In genomic region chr9:35700031-35700430, GRCh38 we compare ENCODE assay signal across 1 cellular context.
TF ChIP-seq lines count a peak whose summit lies in the region.

No MANE protein-coding gene starts in this region.

TF ChIP-seq in GM23338, 12 proteins besides CTCF, POLR2A, EP300 and RAD21:
- no peak for TF ChIP-seq ZNF462 (CRISPR knock-in tag; IDR thresholded peaks at IDR 0.05)
- TF ChIP-seq CREB1 (CRISPR knock-in tag; IDR thresholded peaks at IDR 0.05; ENCODE audit: low read depth) = no peak
- TF ChIP-seq ZNF331 (CRISPR knock-in tag; IDR thresholded peaks at IDR 0.05; ENCODE audit: low read depth) = no peak
- TF ChIP-seq JUNB (IDR thresholded peaks at IDR 0.05; ENCODE audit: unreplicated experiment) = no peak
- no peak for TF ChIP-seq EZH2phosphoT487 (IDR thresholded peaks at IDR 0.05; ENCODE audit: unreplicated experiment)
- no peak for TF ChIP-seq POLR2AphosphoS5 (IDR thresholded peaks at IDR 0.05; ENCODE audit: low read depth)
- TF ChIP-seq STAT1 (IDR thresholded peaks at IDR 0.05; ENCODE audit: unreplicated experiment) = no peak
- no peak for TF ChIP-seq REST (IDR thresholded peaks at IDR 0.05; ENCODE audit: unreplicated experiment)
- no peak for TF ChIP-seq ETS1 (IDR thresholded peaks at IDR 0.05)
- TF ChIP-seq EZH2 (IDR thresholded peaks at IDR 0.05; ENCODE audit: low read depth, unreplicated experiment) = no peak
- no peak for TF ChIP-seq ZNF114 (CRISPR knock-in tag; IDR thresholded peaks at IDR 0.05)
- TF ChIP-seq NANOG (IDR thresholded peaks at IDR 0.05; ENCODE audit: borderline replicate concordance) = no peak
